ENCODE assay signal across 8 cellular contexts in genomic region chr19:48469056-48469881, GRCh38. TPM values are rescaled to one million over a fixed set of nuclear protein-coding genes. Genes with fewer than 3 reads are reported as not detected.
DNase-seq lines count a peak whose midpoint lies in the region; ATAC-seq and TF ChIP-seq lines count a peak whose summit lies in the region.

Gene CYTH2 (plus strand): TSS chr19:48469369. CDS start chr19:48469508, 139 bp downstream.

- peak within 1 kb of the TSS; percentile 82 for H3K4me3 ChIP-seq in GM06990 (replicated peaks; ENCODE audit: low read depth, low read length)
- H3K4me3 ChIP-seq in SK-N-SH (ENCODE audit: low read depth in 2 of 2, low read length in 1 of 2) = peak within 1 kb of the TSS; percentile 77 to 86

- H3K79me2 ChIP-seq in SK-N-SH (ENCODE audit: insufficient read depth) = peaks cover 38% of the 10 kb centered on the region

- peak within 1 kb of the TSS; percentile 95 to 97 for H3K27ac ChIP-seq in SK-N-SH (ENCODE audit: low read depth in 2 of 2, low read length in 1 of 2)
- peak within 1 kb of the TSS; percentile 96 for H3K27ac ChIP-seq in temporal lobe (ENCODE audit: low read depth, low read length)

- peak within 1 kb of the TSS; percentile 97 for H3K9ac ChIP-seq in SK-N-SH

- peaks cover 5 to 20% of the 10 kb centered on the region in 2 experiments; a peak in 3 of 4 replicates for H3K4me1 ChIP-seq in SK-N-SH (ENCODE audit: control insufficient read depth in 1 of 2, insufficient read depth in 2 of 2, low read depth in 1 of 2, low read length in 1 of 2)

- TF ChIP-seq RAD21 in SK-N-SH (IDR thresholded peaks at IDR 0.05; ENCODE audit: low read length) = no peak

- H3K27me3 ChIP-seq in GM06990 (replicated peaks; ENCODE audit: control insufficient read depth, insufficient read depth, low read length) (no peaks in the 10 kb centered on the region), SK-N-SH (ENCODE audit: insufficient read depth) (no peaks in the 10 kb centered on the region)

- POLR2A ChIA-PET in SK-N-SH (lab: Yijun Ruan, JAX) = interaction anchor here (0.6 to 1.3 kb wide), 2 partner anchors 10 to 141 kb away, joined by 3 to 5 read pairs; no protein-coding TSS in a partner anchor

- peaks cover 40% of the 10 kb centered on the region for H4K20me1 ChIP-seq in SK-N-SH (ENCODE audit: insufficient read depth)

- TF ChIP-seq CTCF in GM06990 (IDR thresholded peaks at IDR 0.05; ENCODE audit: insufficient read depth, low read length, poor library complexity, severe bottlenecking) = no peak
- TF ChIP-seq CTCF in SK-N-SH (IDR thresholded peaks at IDR 0.05) = no peak

- H3K36me3 ChIP-seq in GM06990 (ENCODE audit: control insufficient read depth, insufficient read depth, low read length) (peaks cover 15% of the 10 kb centered on the region), SK-N-SH (replicated peaks in 1 of 2; ENCODE audit: control insufficient read depth in 1 of 2, insufficient read depth in 2 of 2, low read length in 1 of 2) (peaks cover 32 to 34% of the 10 kb centered on the region in 2 experiments)

- CTCF ChIA-PET in SK-N-SH (lab: Yijun Ruan, JAX) = interaction anchor here (0.7 to 2.0 kb wide), 6 partner anchors 20 to 155 kb away, joined by 3 to 9 read pairs (median 4); no protein-coding TSS in a partner anchor

- DNase-seq in GM06990 (ENCODE audit: extremely low read depth, insufficient read length) (peak; percentile 100), NCI-H1048 (lab: John Stamatoyannopoulos, UW) (peak; percentile 97), SK-N-SH (peak; percentile 95), germinal center (ENCODE audit: low spot score) (peak; percentile 97), occipital lobe (lab: John Stamatoyannopoulos, UW) (peak; percentile 100)
- peak; percentile 99 for DNase-seq in activated naive CD4-positive, alpha-beta T cell treated with anti-CD3 and anti-CD28 coated beads, Interleukin-2, amount 50 U/mL, for 16 hours

- no peaks in the 10 kb centered on the region for H3K9me2 ChIP-seq in SK-N-SH

- H3F3A ChIP-seq in SK-N-SH (replicated peaks; ENCODE audit: insufficient read depth) = peaks cover 11% of the 10 kb centered on the region

- WGBS in SK-N-SH (ENCODE audit: low lambda C conversion rate) = 1% methylated on average over 34 of the region's 87 CpGs

- H3K9me3 ChIP-seq in SK-N-SH = no peaks in the 10 kb centered on the region

- H3K4me2 ChIP-seq in SK-N-SH = peak within 1 kb of the TSS; percentile 92

- no peak for TF ChIP-seq EP300 in SK-N-SH (IDR thresholded peaks at IDR 0.05; ENCODE audit: borderline replicate concordance in 1 of 2, low read depth in 1 of 2, low read length in 1 of 2)

- H2AFZ ChIP-seq in SK-N-SH (ENCODE audit: low read depth) = peak within 1 kb of the TSS; percentile 78

- ATAC-seq in HG02588 (IDR thresholded peaks at IDR 0.05; ENCODE audit: unreplicated experiment) = peak; percentile 83

TF ChIP-seq in SK-N-SH, 30 proteins besides CTCF, POLR2A, EP300 and RAD21 (continues in another document):
- peak; percentile 100 for TF ChIP-seq PBX3 (IDR thresholded peaks at IDR 0.05)
- peak; percentile 71; the same call in 1 of the 2 replicates for TF ChIP-seq ZBTB33 (IDR thresholded peaks at IDR 0.05; ENCODE audit: borderline replicate concordance, low read depth)
- TF ChIP-seq RFX5 (IDR thresholded peaks at IDR 0.05; ENCODE audit: low read length) = no peak
- TF ChIP-seq NRF1 (IDR thresholded peaks at IDR 0.05; ENCODE audit: low read depth, low read length) = no peak
- peak; percentile 20; the same call in 1 of the 2 replicates for TF ChIP-seq ELF1 (IDR thresholded peaks at IDR 0.05)
- peak; percentile 14; the same call in 1 of the 2 replicates for TF ChIP-seq SIN3A (IDR thresholded peaks at IDR 0.05; ENCODE audit: borderline replicate concordance, low read depth, low read length)
- TF ChIP-seq GABPA (IDR thresholded peaks at IDR 0.05; ENCODE audit: low read depth) = peak; percentile 76
- peak; percentile 94 for TF ChIP-seq POLR2AphosphoS5 (IDR thresholded peaks at IDR 0.05; ENCODE audit: low read depth, low read length)
- TF ChIP-seq FOXM1 (IDR thresholded peaks at IDR 0.05; ENCODE audit: low read depth) = no peak
- TF ChIP-seq TCF12 (IDR thresholded peaks at IDR 0.05) = no peak
- TF ChIP-seq MAX (IDR thresholded peaks at IDR 0.05; ENCODE audit: low read depth) = peak; percentile 51; the same call in 1 of the 2 replicates
- peak; percentile 95 for TF ChIP-seq TAF1 (IDR thresholded peaks at IDR 0.05; ENCODE audit: borderline replicate concordance, low read depth, low read length)
- TF ChIP-seq MEF2A (IDR thresholded peaks at IDR 0.05; ENCODE audit: borderline replicate concordance, low read depth) = no peak
- peak; percentile 59; the same call in 1 of the 2 replicates for TF ChIP-seq YY1 (IDR thresholded peaks at IDR 0.05; ENCODE audit: low read depth)
- TF ChIP-seq IRF3 (IDR thresholded peaks at IDR 0.05; ENCODE audit: low read depth, low read length) = peak; percentile 90
- no peak for TF ChIP-seq FOSL2 (IDR thresholded peaks at IDR 0.05; ENCODE audit: borderline replicate concordance, low read depth)
- TF ChIP-seq RXRA (IDR thresholded peaks at IDR 0.05; ENCODE audit: borderline replicate concordance, low read depth) = no peak
- peak; percentile 96 for TF ChIP-seq CHD2 (IDR thresholded peaks at IDR 0.05; ENCODE audit: low read length, partially characterized antibody)
- TF ChIP-seq REST (IDR thresholded peaks at IDR 0.05; ENCODE audit: low read depth, low read length) = peak; percentile 19; the same call in 1 of the 2 replicates
- 0 out of 2 replicates have a peak, but pooled peaks have one; percentile 18 for TF ChIP-seq MXI1 (IDR thresholded peaks at IDR 0.05; ENCODE audit: low read depth, low read length)

RNA-seq across cellular contexts. Expression of gene CYTH2, which starts in this region (rescaled TPM):
- polyA plus RNA-seq in SK-N-SH (2012; rRNA removed) = 69.5 and 77.6 TPM in 2 replicates
- polyA plus RNA-seq in SK-N-SH (2012; cell fraction: cytosol; rRNA removed) = 42.6 and 43.6 TPM in 2 replicates
- polyA plus RNA-seq in SK-N-SH (2012; cell fraction: nucleus; rRNA removed) = 308 and 364 TPM in 2 replicates
- total RNA-seq in occipital lobe = 71.0 TPM
- 57.5 TPM for total RNA-seq in temporal lobe

Comparison
In these comparisons a context has a peak if more than half of its experiments do, and no peak if none do; other contexts are left out.
1. Peak in every context shown above with its lines: DNase-seq, ATAC-seq, H3K4me3 ChIP-seq and H3K27ac ChIP-seq.